Comparison of ENCODE assay signal across 8 cellular contexts in genomic region chr19:52297601-52298358, GRCh38. TPM values are rescaled to one million over a fixed set of nuclear protein-coding genes. Genes with fewer than 3 reads are reported as not detected.
DNase-seq lines count a peak whose midpoint lies in the region; ATAC-seq, FAIRE-seq and TF ChIP-seq lines count a peak whose summit lies in the region.

No MANE protein-coding gene starts in this region.

- ATAC-seq in HG03469 (IDR thresholded peaks at IDR 0.05; ENCODE audit: unreplicated experiment) = no peak

- CTCF ChIA-PET in activated CD4-positive, alpha-beta memory T cell treated with anti-CD3 and anti-CD28 coated beads, Interleukin-2, amount 10 ng/mL, durations not matched to agents 7 days and 5 days (lab: Charles Lee) = no interaction called here

- 100% methylated on average over 3 of the region's 18 CpGs for WGBS in iPS DF 6.9 (ENCODE audit: insufficient coverage, insufficient read length)
- 17 to 37% (median 37%) methylated on average over 18 of the region's 18 CpGs for WGBS in small intestine, 3 donors

- peak overlapping the region; percentile 95 for H3K27ac Mint-ChIP-seq in HFFc6
- peak overlapping the region; percentile 92 for H3K27ac Mint-ChIP-seq in activated CD4-positive, alpha-beta memory T cell treated with anti-CD3 and anti-CD28 coated beads, Interleukin-2, amount 10 ng/mL, durations not matched to agents 7 days and 5 days

- FAIRE-seq in small intestine (lab: Jason Lieb, UNC) = no peak

- POLR2A ChIA-PET in activated CD4-positive, alpha-beta memory T cell treated with anti-CD3 and anti-CD28 coated beads, Interleukin-2, amount 10 ng/mL, durations not matched to agents 7 days and 5 days (lab: Charles Lee) = no interaction called here

- DNase-seq in DMS79 treated with DMSO at 0.1 percent for 48 hours (lab: John Stamatoyannopoulos, UW) (peak; percentile 23), HFFc6 (no peak), iPS DF 6.9 (ENCODE audit: low read depth, low spot score) (no peak), small intestine (no peak), cerebellar cortex (ENCODE audit: low spot score) (no peak), HT-29 (ENCODE audit: low spot score) (no peak)
- no peak for DNase-seq in activated CD4-positive, alpha-beta memory T cell treated with anti-CD3 and anti-CD28 coated beads, Interleukin-2, amount 10 ng/mL, durations not matched to agents 7 days and 5 days

- H3K9me3 Mint-ChIP-seq in HFFc6 = peaks cover 33% of the 10 kb centered on the region
- peaks cover 57% of the 10 kb centered on the region for H3K9me3 Mint-ChIP-seq in activated CD4-positive, alpha-beta memory T cell treated with anti-CD3 and anti-CD28 coated beads, Interleukin-2, amount 10 ng/mL, durations not matched to agents 7 days and 5 days

- no peak overlapping the region for H3K27ac ChIP-seq in iPS DF 6.9 (ENCODE audit: low read length)
- peak overlapping the region; percentile 81 to 95 for H3K27ac ChIP-seq in small intestine (ENCODE audit: low read depth in 1 of 2, low read length in 1 of 2)

- H3K9me3 ChIP-seq in iPS DF 6.9 (ENCODE audit: control insufficient read depth, insufficient read depth, low read length) = no peaks in the 10 kb centered on the region
- peaks cover 3% of the 10 kb centered on the region for H3K9me3 ChIP-seq in small intestine (ENCODE audit: control insufficient read depth, low read depth)

- TF ChIP-seq CTCF in HFFc6 (IDR thresholded peaks at IDR 0.05) = peak; percentile 3; the same call in 1 of the 2 replicates

- peak overlapping the region; percentile 93 for H3K4me3 Mint-ChIP-seq in HFFc6
- peak overlapping the region; percentile 91 for H3K4me3 Mint-ChIP-seq in activated CD4-positive, alpha-beta memory T cell treated with anti-CD3 and anti-CD28 coated beads, Interleukin-2, amount 10 ng/mL, durations not matched to agents 7 days and 5 days

- peaks cover 4% of the 10 kb centered on the region for H3K27me3 Mint-ChIP-seq in HFFc6 (ENCODE audit: insufficient read depth)
- no peaks in the 10 kb centered on the region for H3K27me3 Mint-ChIP-seq in activated CD4-positive, alpha-beta memory T cell treated with anti-CD3 and anti-CD28 coated beads, Interleukin-2, amount 10 ng/mL, durations not matched to agents 7 days and 5 days

- H3K27me3 ChIP-seq in iPS DF 6.9 (ENCODE audit: control insufficient read depth, insufficient read depth, low read length) = no peaks in the 10 kb centered on the region
- H3K27me3 ChIP-seq in small intestine (ENCODE audit: control insufficient read depth in 2 of 2, insufficient read depth in 2 of 2, low read length in 2 of 2) = no peaks in the 10 kb centered on the region

- peak overlapping the region; percentile 53; the same call in 1 of the 2 replicates for H3K4me3 ChIP-seq in iPS DF 6.9 (ENCODE audit: low read length)
- peak overlapping the region; percentile 63 to 69 for H3K4me3 ChIP-seq in small intestine (ENCODE audit: low read depth in 1 of 2, low read length in 2 of 2)

- H3K36me3 Mint-ChIP-seq in HFFc6 (ENCODE audit: low read depth) = peaks cover 65% of the 10 kb centered on the region
- H3K36me3 Mint-ChIP-seq in activated CD4-positive, alpha-beta memory T cell treated with anti-CD3 and anti-CD28 coated beads, Interleukin-2, amount 10 ng/mL, durations not matched to agents 7 days and 5 days (ENCODE audit: low read depth) = peaks cover 73% of the 10 kb centered on the region

- 0 out of 2 replicates have a peak, but pooled peaks cover 2% of the 10 kb centered on the region for H3K4me1 ChIP-seq in iPS DF 6.9 (ENCODE audit: control insufficient read depth, insufficient read depth, low read length)
- peaks cover 0 to 2% of the 10 kb centered on the region in 2 donors for H3K4me1 ChIP-seq in small intestine (ENCODE audit: control insufficient read depth in 2 of 2, insufficient read depth in 1 of 2, low read depth in 1 of 2, low read length in 1 of 2)

- peaks cover 21% of the 10 kb centered on the region for H3K4me1 Mint-ChIP-seq in HFFc6 (ENCODE audit: low read depth)
- peaks cover 18% of the 10 kb centered on the region for H3K4me1 Mint-ChIP-seq in activated CD4-positive, alpha-beta memory T cell treated with anti-CD3 and anti-CD28 coated beads, Interleukin-2, amount 10 ng/mL, durations not matched to agents 7 days and 5 days

- H3K36me3 ChIP-seq in iPS DF 6.9 (ENCODE audit: control insufficient read depth, insufficient read depth, low read length) (peaks cover 7% of the 10 kb centered on the region; the same call in 1 of the 2 replicates), small intestine (ENCODE audit: control insufficient read depth in 2 of 2, insufficient read depth in 2 of 2, low read length in 2 of 2) (peaks cover 16 to 26% of the 10 kb centered on the region in 2 donors)

RNA-seq across cellular contexts. Expression of gene ZNF480, which starts 0.8 kb away (rescaled TPM):
- 10 to 100 TPM in 5 of 6 experiments, 1 to 10 TPM in 1; 9.8 to 12.5 (median 11.9) TPM for total RNA-seq in HFFc6 (2021; fragmentation: NEBNext Ultra II Directional; extraction: Animal tissue kit (Norgen Biotek cat#: 25700))
- 10 to 100 TPM; 12.4 to 14.0 TPM for total RNA-seq in activated CD4-positive, alpha-beta memory T cell treated with anti-CD3 and anti-CD28 coated beads, Interleukin-2, amount 10 ng/mL, durations not matched to agents 7 days and 5 days
- polyA plus RNA-seq in small intestine = 1 to 10 TPM; 4.0 to 6.5 (median 5.6) TPM
- 0.51 and 0.73 TPM in 2 replicates for total RNA-seq in HT-29 (2014; rRNA removed; shearing (Covaris generic))

RNA-seq across cellular contexts. Expression of gene ZNF766, which starts 28.4 kb away (rescaled TPM):
- 10 to 100 TPM in 5 of 6 experiments, 1 to 10 TPM in 1; 9.6 to 12.0 (median 10.8) TPM for total RNA-seq in HFFc6 (2021; fragmentation: NEBNext Ultra II Directional; extraction: Animal tissue kit (Norgen Biotek cat#: 25700))
- total RNA-seq in activated CD4-positive, alpha-beta memory T cell treated with anti-CD3 and anti-CD28 coated beads, Interleukin-2, amount 10 ng/mL, durations not matched to agents 7 days and 5 days = 10 to 100 TPM; 23.3 to 24.1 TPM
- 1 to 10 TPM; 1.8 to 4.3 (median 1.9) TPM for polyA plus RNA-seq in small intestine
- 6.1 and 9.2 TPM in 2 replicates for total RNA-seq in HT-29 (2014; rRNA removed; shearing (Covaris generic))

RNA-seq across cellular contexts. Expression of gene ZNF610, which starts 38.3 kb away (rescaled TPM):
- under 1 TPM in 1 of 6 experiments, not detected in 5; 0.14 TPM for total RNA-seq in HFFc6 (2021; fragmentation: NEBNext Ultra II Directional; extraction: Animal tissue kit (Norgen Biotek cat#: 25700))
- 1 to 10 TPM; 1.2 to 1.4 TPM for total RNA-seq in activated CD4-positive, alpha-beta memory T cell treated with anti-CD3 and anti-CD28 coated beads, Interleukin-2, amount 10 ng/mL, durations not matched to agents 7 days and 5 days
- 1 to 10 TPM in 1 of 3 donors, under 1 TPM in 1, not detected in 1; 0.22 to 1.1 TPM for polyA plus RNA-seq in small intestine
- not detected in 2 replicates for total RNA-seq in HT-29 (2014; rRNA removed; shearing (Covaris generic))
